19 cellular contexts compared by ENCODE assay signal in the genomic region with DNA sequence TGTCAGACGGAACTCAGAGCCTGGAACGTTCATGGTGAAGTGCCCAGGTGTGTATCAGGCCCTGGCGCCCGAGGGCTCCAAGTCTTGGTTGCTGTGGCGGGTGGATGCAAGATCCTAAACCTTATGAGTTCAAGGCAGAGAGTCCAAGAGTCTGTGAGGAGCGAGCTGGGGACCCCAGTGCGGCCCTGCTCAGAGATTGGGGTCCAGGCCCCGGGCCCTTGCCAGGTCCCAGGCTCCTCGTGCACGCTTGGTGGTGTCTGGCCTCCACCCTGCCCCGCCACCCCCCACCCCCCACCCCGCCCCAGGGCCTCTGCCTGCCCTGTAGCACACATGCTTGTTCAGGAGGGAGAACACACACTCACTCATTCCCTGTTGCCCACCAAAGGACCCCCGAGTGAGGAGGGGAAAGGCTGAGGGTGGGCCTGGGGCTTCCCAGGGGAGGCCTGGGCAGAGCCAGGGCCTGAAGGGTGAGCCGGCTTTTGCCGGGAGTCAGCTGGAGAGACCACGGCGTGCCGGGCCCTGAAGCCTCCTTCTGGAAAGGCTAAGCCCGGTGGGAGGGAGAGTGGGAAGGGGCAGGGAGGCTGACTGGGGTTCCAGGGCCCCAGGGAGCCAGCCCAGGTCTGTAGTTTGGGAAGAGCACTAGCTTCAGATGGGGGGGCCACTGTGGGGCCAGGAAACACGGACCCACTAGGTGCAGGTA. TPM values are rescaled to one million over a fixed set of nuclear protein-coding genes. Genes with fewer than 3 reads are reported as not detected.
"Had no signal": no experiment of that assay in that cellular context is flagged by ENCODE, and none has a peak within 500 bp of the region (broad histone marks: within the 10 kb centered on the region; RNA-seq: fewer than 3 reads in every experiment).

No MANE protein-coding gene starts in this region.

- H3K4me3 ChIP-seq: adrenal gland, K562 had no signal

- H3K27me3 ChIP-seq: adrenal gland had no signal

- H3K4me1 ChIP-seq: adrenal gland had no signal

- ATAC-seq: activated T-cell treated with anti-CD3 and anti-CD28 coated beads, Interleukin-2, amount 50 U/mL, for 4 hours; K562; PC-3; T-helper 17 cell had no signal

- H3K27ac ChIP-seq: breast epithelium had no signal

- DNase-seq: activated B cell treated with CpG ODN at 0.5 μM for 24 hours; activated CD4-positive, alpha-beta memory T cell treated with anti-CD3 and anti-CD28 coated beads for 36 hours; activated CD4-positive, alpha-beta T cell treated with anti-CD3 and anti-CD28 coated beads for 1 hour; activated CD4-positive, alpha-beta T cell treated with anti-CD3 and anti-CD28 coated beads, Interleukin-2, amount 10 ng/mL, durations not matched to agents 7 days and 5 days; activated CD8-positive, alpha-beta memory T cell treated with anti-CD3 and anti-CD28 coated beads for 24 hours; activated gamma-delta T cell; activated naive CD4-positive, alpha-beta T cell treated with anti-CD3 and anti-CD28 coated beads for 36 hours; activated T-cell treated with anti-CD3 and anti-CD28 coated beads, Interleukin-2, amount 50 U/mL, for 4 hours; central memory CD4-positive, alpha-beta T cell; Karpas-422; NCI-H1436 treated with DMSO at 0.1 percent for 48 hours; NCI-H187; PC-3; SIG-M5; T-helper 17 cell; T-helper 9 cell had no signal

- H3K36me3 ChIP-seq: adrenal gland, breast epithelium had no signal

- H3K9me3 ChIP-seq: adrenal gland, breast epithelium had no signal

RNA-seq across cellular contexts. Expression of gene FAM163B, which starts 37.1 kb away (rescaled TPM):
- total RNA-seq: activated B cell treated with CpG ODN at 0.5 μM for 24 hours; activated CD4-positive, alpha-beta memory T cell treated with anti-CD3 and anti-CD28 coated beads for 36 hours; activated CD4-positive, alpha-beta T cell treated with anti-CD3 and anti-CD28 coated beads, Interleukin-2, amount 10 ng/mL, durations not matched to agents 7 days and 5 days; activated naive CD4-positive, alpha-beta T cell treated with anti-CD3 and anti-CD28 coated beads for 36 hours; activated T-cell treated with anti-CD3 and anti-CD28 coated beads, Interleukin-2, amount 50 U/mL, for 4 hours; breast epithelium; K562; PC-3; T-helper 17 cell had no signal

RNA-seq across cellular contexts. Expression of gene ADAMTSL2, which starts 37.5 kb away (rescaled TPM):
- total RNA-seq: activated B cell treated with CpG ODN at 0.5 μM for 24 hours; activated CD4-positive, alpha-beta T cell treated with anti-CD3 and anti-CD28 coated beads, Interleukin-2, amount 10 ng/mL, durations not matched to agents 7 days and 5 days; PC-3; T-helper 17 cell had no signal

RNA-seq across cellular contexts. Expression of gene MYMK, which starts 47.3 kb away (rescaled TPM):
- total RNA-seq: activated B cell treated with CpG ODN at 0.5 μM for 24 hours; activated CD4-positive, alpha-beta memory T cell treated with anti-CD3 and anti-CD28 coated beads for 36 hours; activated CD4-positive, alpha-beta T cell treated with anti-CD3 and anti-CD28 coated beads, Interleukin-2, amount 10 ng/mL, durations not matched to agents 7 days and 5 days; activated naive CD4-positive, alpha-beta T cell treated with anti-CD3 and anti-CD28 coated beads for 36 hours; activated T-cell treated with anti-CD3 and anti-CD28 coated beads, Interleukin-2, amount 50 U/mL, for 4 hours; adrenal gland; breast epithelium; K562; PC-3; T-helper 17 cell had no signal
